In genomic region chr6:14921170-14921569, GRCh38 we compare ENCODE assay signal across 7 cellular contexts.
A peak's percentile ranks its signal among the peaks of the same experiment; 100 is the strongest.
DNase-seq lines count a peak whose midpoint lies in the region; ATAC-seq, FAIRE-seq and TF ChIP-seq lines count a peak whose summit lies in the region.

No MANE protein-coding gene starts in this region.

- intact Hi-C loops in activated CD8-positive, alpha-beta T cell treated with anti-CD3 and anti-CD28 coated beads for 36 hours (cut with micrococcal nuclease), result no loop called here

- H3K36me3 Mint-ChIP-seq in endothelial cell (ENCODE audit: low read depth, unreplicated experiment), result no peaks in the 10 kb centered on the region
- no peaks in the 10 kb centered on the region for H3K36me3 Mint-ChIP-seq in activated CD8-positive, alpha-beta T cell treated with anti-CD3 and anti-CD28 coated beads for 36 hours (ENCODE audit: low read depth)

- peak overlapping the region; percentile 64 for H3K27ac Mint-ChIP-seq in endothelial cell (ENCODE audit: unreplicated experiment)
- no peak overlapping the region for H3K27ac Mint-ChIP-seq in activated CD8-positive, alpha-beta T cell treated with anti-CD3 and anti-CD28 coated beads for 36 hours

- POLR2A ChIA-PET in activated CD8-positive, alpha-beta T cell treated with anti-CD3 and anti-CD28 coated beads for 36 hours (lab: Charles Lee), result no interaction called here

- peak overlapping the region; percentile 46 to 49 for H3K27ac ChIP-seq in mucosa of rectum (ENCODE audit: low read depth in 2 of 2, low read length in 2 of 2)
- H3K27ac ChIP-seq in upper lobe of left lung, result peak overlapping the region; percentile 76 to 86 (median 83)
- peak overlapping the region in 1 of 2 donors; percentile 80 for H3K27ac ChIP-seq in small intestine (ENCODE audit: low read depth in 1 of 2, low read length in 1 of 2)

- peaks cover 2% of the 10 kb centered on the region for H3K27me3 Mint-ChIP-seq in endothelial cell (ENCODE audit: unreplicated experiment)
- no peaks in the 10 kb centered on the region for H3K27me3 Mint-ChIP-seq in activated CD8-positive, alpha-beta T cell treated with anti-CD3 and anti-CD28 coated beads for 36 hours

- TF ChIP-seq CTCF in endothelial cell (IDR thresholded peaks at IDR 0.05; ENCODE audit: unreplicated experiment), result no peak
- peak in 1 of 6 experiments; percentile 11 for TF ChIP-seq CTCF in upper lobe of left lung (IDR thresholded peaks at IDR 0.05)
- TF ChIP-seq CTCF in activated CD8-positive, alpha-beta T cell treated with anti-CD3 and anti-CD28 coated beads for 36 hours (IDR thresholded peaks at IDR 0.05), result no peak

- CTCF ChIA-PET in activated CD8-positive, alpha-beta T cell treated with anti-CD3 and anti-CD28 coated beads for 36 hours (lab: Charles Lee), result no interaction called here

- H3K27me3 ChIP-seq in mucosa of rectum (ENCODE audit: control insufficient read depth in 2 of 2, insufficient read depth in 2 of 2, low read length in 2 of 2), result no peaks in the 10 kb centered on the region
- no peaks in the 10 kb centered on the region for H3K27me3 ChIP-seq in upper lobe of left lung
- H3K27me3 ChIP-seq in small intestine (ENCODE audit: control insufficient read depth in 2 of 2, insufficient read depth in 2 of 2, low read length in 2 of 2), result no peaks in the 10 kb centered on the region

- H3K9me3 ChIP-seq in mucosa of rectum (ENCODE audit: control insufficient read depth in 2 of 2, low read length in 2 of 2) (no peaks in the 10 kb centered on the region), upper lobe of left lung (no peaks in the 10 kb centered on the region), small intestine (ENCODE audit: control insufficient read depth, low read depth) (no peaks in the 10 kb centered on the region)

- ATAC-seq in upper lobe of left lung (ENCODE audit: low FRiP score in 2 of 2), result peak; percentile 77 to 87
- no peak for ATAC-seq in activated CD8-positive, alpha-beta T cell treated with anti-CD3 and anti-CD28 coated beads for 36 hours

- no peak overlapping the region for H3K4me3 Mint-ChIP-seq in endothelial cell (ENCODE audit: unreplicated experiment)
- H3K4me3 Mint-ChIP-seq in activated CD8-positive, alpha-beta T cell treated with anti-CD3 and anti-CD28 coated beads for 36 hours, result no peak overlapping the region

- no peaks in the 10 kb centered on the region for H3K9me3 Mint-ChIP-seq in endothelial cell (ENCODE audit: unreplicated experiment)
- no peaks in the 10 kb centered on the region for H3K9me3 Mint-ChIP-seq in activated CD8-positive, alpha-beta T cell treated with anti-CD3 and anti-CD28 coated beads for 36 hours

- no peaks in the 10 kb centered on the region for H3K36me3 ChIP-seq in mucosa of rectum (ENCODE audit: control insufficient read depth in 2 of 2, insufficient read depth in 2 of 2, low read length in 2 of 2)
- no peaks in the 10 kb centered on the region for H3K36me3 ChIP-seq in upper lobe of left lung
- no peaks in the 10 kb centered on the region for H3K36me3 ChIP-seq in small intestine (ENCODE audit: control insufficient read depth in 2 of 2, insufficient read depth in 2 of 2, low read length in 2 of 2)

- no peak overlapping the region for H3K9ac ChIP-seq in mucosa of rectum (ENCODE audit: low read depth in 1 of 2, low read length in 2 of 2)

- FAIRE-seq in small intestine (lab: Jason Lieb, UNC) (no peak), RCC 7860 (lab: Jason Lieb, UNC) (no peak)

- H3K4me3 ChIP-seq in mucosa of rectum (ENCODE audit: low read length in 2 of 2) (no peak overlapping the region), upper lobe of left lung (no peak overlapping the region), small intestine (ENCODE audit: low read depth in 1 of 2, low read length in 2 of 2) (no peak overlapping the region)

- DNase-seq in NCI-H510A (lab: John Stamatoyannopoulos, UW) (peak; percentile 77), endothelial cell (ENCODE audit: low spot score) (peak; percentile 18), upper lobe of left lung (peak; percentile 82 to 84), small intestine (no peak), RCC 7860 (ENCODE audit: low spot score) (no peak)
- no peak for DNase-seq in activated CD8-positive, alpha-beta T cell treated with anti-CD3 and anti-CD28 coated beads for 36 hours

- 26 to 34% methylated on average over 6 to 11 of the region's 11 CpGs for WGBS in upper lobe of left lung, 2 donors
- WGBS in small intestine, 3 donors, result 51 to 85% (median 80%) methylated on average over 11 of the region's 11 CpGs

- peak; percentile 54 to 61 (median 59) for TF ChIP-seq EP300 in upper lobe of left lung (IDR thresholded peaks at IDR 0.05)

- peak in 1 of 4 donors; percentile 37 for TF ChIP-seq POLR2A in upper lobe of left lung (IDR thresholded peaks at IDR 0.05)

- peaks cover 37% of the 10 kb centered on the region for H3K4me1 Mint-ChIP-seq in endothelial cell (ENCODE audit: unreplicated experiment)
- no peaks in the 10 kb centered on the region for H3K4me1 Mint-ChIP-seq in activated CD8-positive, alpha-beta T cell treated with anti-CD3 and anti-CD28 coated beads for 36 hours (ENCODE audit: low read depth)

- H3K4me1 ChIP-seq in mucosa of rectum (ENCODE audit: control insufficient read depth in 2 of 2, insufficient read depth in 2 of 2, low read length in 2 of 2) (peaks cover 8 to 11% of the 10 kb centered on the region in 2 donors), upper lobe of left lung (peaks cover 9 to 15% (median 12%) of the 10 kb centered on the region in 4 donors), small intestine (ENCODE audit: control insufficient read depth in 2 of 2, insufficient read depth in 1 of 2, low read depth in 1 of 2, low read length in 1 of 2) (no peaks in the 10 kb centered on the region)

Comparison
In these comparisons a context has a peak if more than half of its experiments do, and no peak if none do; other contexts are left out.
1. DNase-seq: peak in NCI-H510A (single experiment), endothelial cell (single experiment) and upper lobe of left lung (2 of 2); none in small intestine (single experiment), activated CD8-positive, alpha-beta T cell treated with anti-CD3 and anti-CD28 coated beads for 36 hours (single experiment) and RCC 7860 (single experiment).